ENCODE assay signal across 16 cellular contexts in the genomic region with DNA sequence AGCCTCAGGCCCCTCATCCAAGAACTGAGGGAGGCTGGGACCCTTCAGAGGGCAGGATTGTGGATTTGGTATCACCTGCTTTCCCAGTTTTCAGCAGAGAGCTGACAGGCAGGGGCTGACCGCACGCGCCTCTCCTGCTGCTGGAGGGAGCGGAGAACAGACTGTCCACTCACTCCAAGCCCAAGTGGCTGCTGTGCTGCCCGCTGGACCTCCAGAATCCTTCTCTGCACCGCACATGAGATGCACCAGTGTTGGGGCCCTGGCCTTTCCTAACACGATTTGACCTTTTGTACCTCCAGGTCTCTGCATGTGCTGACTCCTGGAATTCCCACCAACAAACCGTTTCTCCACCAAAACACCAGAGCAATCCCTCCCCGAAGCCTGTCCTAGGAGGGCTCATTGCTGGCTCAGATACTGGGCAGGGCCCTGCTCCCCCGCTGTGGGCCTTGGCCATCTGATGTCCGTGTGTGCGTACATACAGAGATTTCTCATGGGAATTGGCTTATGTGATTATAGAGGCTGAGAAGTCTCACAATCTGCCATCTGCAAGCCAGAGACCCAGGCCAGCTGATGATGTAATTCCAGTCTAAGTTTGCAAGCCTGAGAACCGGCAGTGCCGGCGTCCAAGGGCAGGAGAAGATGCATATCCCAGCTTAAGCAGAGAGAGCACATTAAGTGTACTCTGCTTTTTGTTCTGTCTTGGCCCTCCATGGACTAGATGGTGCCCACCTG.
DNase-seq lines count a peak whose midpoint lies in the region; ATAC-seq and TF ChIP-seq lines count a peak whose summit lies in the region.
"Had no signal": no experiment of that assay in that cellular context is flagged by ENCODE, and none has a peak within 500 bp of the region (broad histone marks: within the 10 kb centered on the region; RNA-seq: fewer than 3 reads in every experiment).

No MANE protein-coding gene starts in this region.

- H3K4me3 ChIP-seq in body of pancreas (no peak overlapping the region), left lung (no peak overlapping the region)

- no peak for TF ChIP-seq CTCF in natural killer cell (IDR thresholded peaks at IDR 0.05)
- TF ChIP-seq CTCF in body of pancreas (IDR thresholded peaks at IDR 0.05): no peak
- TF ChIP-seq CTCF in left lung (IDR thresholded peaks at IDR 0.05): no peak

- H3K36me3 ChIP-seq in body of pancreas (replicated peaks in 1 of 2; ENCODE audit: insufficient read depth in 1 of 2, low read depth in 2 of 2): no peaks in the 10 kb centered on the region
- H3K36me3 ChIP-seq in left lung: no peaks in the 10 kb centered on the region
- H3K36me3 ChIP-seq: neutrophil had no signal

- TF ChIP-seq POLR2A in body of pancreas (IDR thresholded peaks at IDR 0.05): no peak

- peak; percentile 32 for DNase-seq in natural killer cell treated with Interleukin-12 subunit alpha and Interleukin-12 subunit beta and Interleukin-15 and Interleukin-18, amount 100 ng/mL, for 72 hours (ENCODE audit: low spot score)
- DNase-seq in natural killer cell: no peak
- DNase-seq in body of pancreas: peak; percentile 77 to 88 (median 85)
- no peak for DNase-seq in left lung
- no peak for DNase-seq in substantia nigra (lab: John Stamatoyannopoulos, UW)
- DNase-seq in COLO668 (lab: John Stamatoyannopoulos, UW; ENCODE audit: unreplicated experiment): no peak
- no peak for DNase-seq in LoVo (ENCODE audit: low spot score)
- DNase-seq: activated T-cell treated with anti-CD3 and anti-CD28 coated beads, Interleukin-2, amount 50 U/mL, for 72 hours; anterior cingulate cortex; DMS79 treated with DMSO at 0.1 percent for 48 hours; effector memory CD4-positive, alpha-beta T cell; NCI-H1436 treated with DMSO at 0.1 percent for 48 hours; SW 1271 had no signal

- no peaks in the 10 kb centered on the region for H3K36me3 Mint-ChIP-seq in natural killer cell treated with Interleukin-12 subunit alpha and Interleukin-12 subunit beta and Interleukin-15 and Interleukin-18, amount 100 ng/mL, for 72 hours
- no peaks in the 10 kb centered on the region for H3K36me3 Mint-ChIP-seq in natural killer cell

- H3K27ac ChIP-seq in body of pancreas: peak overlapping the region in 3 of 4 donors; percentile 53 to 64 (median 59)
- H3K27ac ChIP-seq in left lung: no peak overlapping the region
- H3K27ac ChIP-seq in substantia nigra (ENCODE audit: low read depth, low read length, poor library complexity, severe bottlenecking): no peak overlapping the region
- H3K27ac ChIP-seq: neutrophil had no signal

- intact Hi-C loops in natural killer cell (cut with micrococcal nuclease) (no loop called here), body of pancreas (cut with DNase I) (no loop called here), left lung (cut with DNase I) (no loop called here)

- ATAC-seq in natural killer cell treated with Interleukin-12 subunit alpha and Interleukin-12 subunit beta and Interleukin-15 and Interleukin-18, amount 100 ng/mL, for 72 hours: no peak
- ATAC-seq in natural killer cell: no peak
- ATAC-seq in body of pancreas: peak; percentile 90
- peak; percentile 30 for ATAC-seq in left lung
- no peak for ATAC-seq in HG02759 (IDR thresholded peaks at IDR 0.05; ENCODE audit: unreplicated experiment)
- ATAC-seq: activated T-cell treated with anti-CD3 and anti-CD28 coated beads, Interleukin-2, amount 50 U/mL, for 72 hours; HepG2 had no signal

- H3K27me3 Mint-ChIP-seq in natural killer cell treated with Interleukin-12 subunit alpha and Interleukin-12 subunit beta and Interleukin-15 and Interleukin-18, amount 100 ng/mL, for 72 hours: no peaks in the 10 kb centered on the region
- no peaks in the 10 kb centered on the region for H3K27me3 Mint-ChIP-seq in natural killer cell (ENCODE audit: low read depth in 2 of 2)

- H3K4me3 Mint-ChIP-seq in natural killer cell treated with Interleukin-12 subunit alpha and Interleukin-12 subunit beta and Interleukin-15 and Interleukin-18, amount 100 ng/mL, for 72 hours: no peak overlapping the region
- no peak overlapping the region for H3K4me3 Mint-ChIP-seq in natural killer cell
- H3K4me3 Mint-ChIP-seq: activated T-cell treated with anti-CD3 and anti-CD28 coated beads, Interleukin-2, amount 50 U/mL, for 72 hours had no signal

- 49 to 84% methylated on average over 5 to 15 of the region's 15 CpGs for whole genome bisulfite sequencing in body of pancreas, 2 donors

- H3K9me3 ChIP-seq in body of pancreas: no peaks in the 10 kb centered on the region
- peaks cover 0 to 6% of the 10 kb centered on the region in 2 donors for H3K9me3 ChIP-seq in left lung

- H3K4me1 Mint-ChIP-seq in natural killer cell treated with Interleukin-12 subunit alpha and Interleukin-12 subunit beta and Interleukin-15 and Interleukin-18, amount 100 ng/mL, for 72 hours (ENCODE audit: low read depth in 2 of 2): peaks cover 43 to 58% of the 10 kb centered on the region in 2 donors
- H3K4me1 Mint-ChIP-seq in natural killer cell: peaks cover 16 to 23% of the 10 kb centered on the region in 2 donors

- H3K4me1 ChIP-seq in body of pancreas (peaks cover 14% of the 10 kb centered on the region), left lung (peaks cover 0 to 7% of the 10 kb centered on the region in 2 donors)

- H3K9me3 Mint-ChIP-seq in natural killer cell treated with Interleukin-12 subunit alpha and Interleukin-12 subunit beta and Interleukin-15 and Interleukin-18, amount 100 ng/mL, for 72 hours: no peaks in the 10 kb centered on the region
- no peaks in the 10 kb centered on the region for H3K9me3 Mint-ChIP-seq in natural killer cell
- H3K9me3 Mint-ChIP-seq: activated T-cell treated with anti-CD3 and anti-CD28 coated beads, Interleukin-2, amount 50 U/mL, for 72 hours had no signal

- no peaks in the 10 kb centered on the region for H3K27me3 ChIP-seq in body of pancreas
- no peaks in the 10 kb centered on the region for H3K27me3 ChIP-seq in left lung
- H3K27me3 ChIP-seq: neutrophil had no signal

- peak overlapping the region; percentile 51 to 86 for H3K27ac Mint-ChIP-seq in natural killer cell treated with Interleukin-12 subunit alpha and Interleukin-12 subunit beta and Interleukin-15 and Interleukin-18, amount 100 ng/mL, for 72 hours
- no peak overlapping the region for H3K27ac Mint-ChIP-seq in natural killer cell
- H3K27ac Mint-ChIP-seq: activated T-cell treated with anti-CD3 and anti-CD28 coated beads, Interleukin-2, amount 50 U/mL, for 72 hours had no signal

Comparison
In these comparisons a context has a peak if more than half of its experiments do, and no peak if none do; other contexts are left out.
1. DNase-seq: peak in natural killer cell treated with Interleukin-12 subunit alpha and Interleukin-12 subunit beta and Interleukin-15 and Interleukin-18, amount 100 ng/mL, for 72 hours (single experiment) and body of pancreas (4 of 4); none in natural killer cell (single experiment), left lung (0 of 2), substantia nigra (0 of 49), COLO668 (single experiment) and LoVo (single experiment).
2. H3K27ac Mint-ChIP-seq: peak in natural killer cell treated with Interleukin-12 subunit alpha and Interleukin-12 subunit beta and Interleukin-15 and Interleukin-18, amount 100 ng/mL, for 72 hours (2 of 2); none in natural killer cell (0 of 2).
3. ATAC-seq: peak in body of pancreas (single experiment) and left lung (single experiment); none in natural killer cell treated with Interleukin-12 subunit alpha and Interleukin-12 subunit beta and Interleukin-15 and Interleukin-18, amount 100 ng/mL, for 72 hours (0 of 2), natural killer cell (0 of 3) and HG02759 (single experiment).
4. H3K27ac ChIP-seq: peak in body of pancreas (3 of 4); none in left lung (0 of 2) and substantia nigra (single experiment).